ENCODE assay signal across 1 cellular context in genomic region chr16:81526199-81526598, GRCh38.
TF ChIP-seq lines count a peak whose summit lies in the region.

No MANE protein-coding gene starts in this region.

TF ChIP-seq in HCT116, 20 proteins besides CTCF, POLR2A, EP300 and RAD21 (continued from another document):
- no peak for TF ChIP-seq ZBTB33 (IDR thresholded peaks at IDR 0.05; ENCODE audit: extremely low read depth, insufficient replicate concordance, low read length)
- TF ChIP-seq ATF3 (IDR thresholded peaks at IDR 0.05): no peak
- no peak for TF ChIP-seq EZH2phosphoT487 (IDR thresholded peaks at IDR 0.05; ENCODE audit: borderline replicate concordance)
- no peak for TF ChIP-seq REST (IDR thresholded peaks at IDR 0.05; ENCODE audit: low read depth)
- no peak for TF ChIP-seq SP1 (IDR thresholded peaks at IDR 0.05; ENCODE audit: low read depth)
- no peak for TF ChIP-seq ELF1 (IDR thresholded peaks at IDR 0.05; ENCODE audit: borderline replicate concordance, low read depth)
